11 cellular contexts compared by ENCODE assay signal in the genomic region with DNA sequence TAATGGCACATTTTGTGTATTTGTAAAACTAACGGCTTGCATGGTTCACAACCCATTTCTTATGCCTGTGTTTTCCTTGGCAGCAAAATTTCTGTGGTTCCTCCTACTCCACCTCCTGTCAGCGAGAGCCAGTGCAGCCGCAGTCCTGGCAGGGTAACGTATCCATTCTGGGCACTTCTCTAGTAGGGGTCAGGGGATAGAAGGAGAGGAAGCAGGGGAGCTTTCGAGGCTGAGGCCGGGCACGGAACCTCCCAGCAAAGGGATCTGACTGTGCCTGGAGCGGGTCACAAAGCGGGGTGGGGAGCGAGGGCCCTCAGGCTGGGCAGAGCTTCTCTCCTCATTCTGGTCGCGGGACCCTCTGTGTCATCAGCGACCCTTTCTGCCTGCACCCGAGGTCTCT. TPM values are rescaled to one million over a fixed set of nuclear protein-coding genes. Genes with fewer than 3 reads are reported as not detected.
DNase-seq lines count a peak whose midpoint lies in the region; ATAC-seq, FAIRE-seq and TF ChIP-seq lines count a peak whose summit lies in the region.
"Had no signal": no experiment of that assay in that cellular context is flagged by ENCODE, and none has a peak within 500 bp of the region (broad histone marks: within the 10 kb centered on the region; RNA-seq: fewer than 3 reads in every experiment).

No MANE protein-coding gene starts in this region.

- POLR2A ChIA-PET in H1 (lab: Charles Lee; ENCODE audit: partially characterized antibody) = interaction anchor here (1.2 to 1.8 kb wide), 4 partner anchors 10 to 374 kb away, joined by 3 to 5 read pairs (median 4); no protein-coding TSS in a partner anchor

- H3K27me3 ChIP-seq in H1 (replicated peaks in 1 of 4; ENCODE audit: control insufficient read depth in 3 of 4, extremely low read depth in 1 of 4, insufficient read depth in 3 of 4, low read length in 3 of 4) = no peaks in the 10 kb centered on the region
- H3K27me3 ChIP-seq in thymus (ENCODE audit: control insufficient read depth, insufficient read depth) = no peaks in the 10 kb centered on the region

- H3K4me3 ChIP-seq in H1 (ENCODE audit: extremely low read depth in 1 of 4, insufficient read depth in 2 of 4, low read depth in 3 of 4, low read length in 4 of 4) (no peak overlapping the region), thymus (ENCODE audit: low read length) (no peak overlapping the region)

- TF ChIP-seq POLR2A in H1 (IDR thresholded peaks at IDR 0.05; ENCODE audit: control extremely low read depth in 1 of 2, low read depth in 2 of 2, low read length in 2 of 2) = no peak

- no peak overlapping the region for H3K56ac ChIP-seq in H1 (replicated peaks; ENCODE audit: insufficient read length, low read depth, low read length)

- H3K9ac ChIP-seq in H1 (replicated peaks in 1 of 4; ENCODE audit: extremely low read depth in 1 of 4, low read depth in 3 of 4, low read length in 3 of 4) = no peak overlapping the region

- no peak overlapping the region for H4K5ac ChIP-seq in H1 (ENCODE audit: insufficient read length, low read depth, low read length)

- no peak overlapping the region for H2BK20ac ChIP-seq in H1 (ENCODE audit: low read length)

- H2AK5ac ChIP-seq in H1 (ENCODE audit: low read depth, low read length) = no peak overlapping the region

- no peak overlapping the region for H3K4ac ChIP-seq in H1 (replicated peaks; ENCODE audit: insufficient read length, low read depth, low read length)

- H3K79me1 ChIP-seq in H1 (ENCODE audit: low read depth, low read length) = no peaks in the 10 kb centered on the region

- H3K36me3 ChIP-seq in H1 (ENCODE audit: control insufficient read depth in 2 of 4, insufficient read depth in 4 of 4, low read length in 3 of 4) = no peaks in the 10 kb centered on the region
- H3K36me3 ChIP-seq in thymus (ENCODE audit: control insufficient read depth, insufficient read depth) = peaks cover 23% of the 10 kb centered on the region

- peaks cover 0 to 4% (median 1%) of the 10 kb centered on the region in 4 experiments; a peak in 1 of 7 replicates for H3K4me1 ChIP-seq in H1 (replicated peaks in 1 of 4; ENCODE audit: control insufficient read depth in 3 of 4, insufficient read depth in 4 of 4, low read length in 3 of 4)
- H3K4me1 ChIP-seq in thymus (ENCODE audit: control insufficient read depth, insufficient read depth, low read length) = no peaks in the 10 kb centered on the region

- no peak for FAIRE-seq in H1 (lab: Jason Lieb, UNC)

- H3K4me2 ChIP-seq in H1 (ENCODE audit: insufficient read depth in 1 of 2, low read depth in 2 of 2, low read length in 2 of 2) = no peak overlapping the region

- ATAC-seq in GM21528 (IDR thresholded peaks at IDR 0.05; ENCODE audit: low FRiP score, unreplicated experiment) = no peak
- ATAC-seq: natural killer cell had no signal

- no peak overlapping the region for H2BK15ac ChIP-seq in H1 (ENCODE audit: low read length)

- H4K8ac ChIP-seq in H1 (ENCODE audit: extremely low read depth, insufficient read depth, low read length) = peak overlapping the region; percentile 25; the same call in 1 of the 2 replicates

- no peaks in the 10 kb centered on the region; the same call in 1 of the 2 replicates for H3K23me2 ChIP-seq in H1 (ENCODE audit: low read depth, low read length)

- no peak overlapping the region for H2BK5ac ChIP-seq in H1 (ENCODE audit: low read depth, low read length)

- no peaks in the 10 kb centered on the region for H4K20me1 ChIP-seq in H1 (replicated peaks in 1 of 2; ENCODE audit: control insufficient read depth in 1 of 2, insufficient read depth in 2 of 2, low read length in 2 of 2)

- no peaks in the 10 kb centered on the region for H3K9me3 ChIP-seq in H1 (ENCODE audit: insufficient read depth in 2 of 2, low read depth in 1 of 2, low read length in 1 of 2)
- H3K9me3 ChIP-seq in thymus (ENCODE audit: control insufficient read depth) = no peaks in the 10 kb centered on the region

- no peak for TF ChIP-seq EP300 in H1 (IDR thresholded peaks at IDR 0.05; ENCODE audit: borderline replicate concordance in 1 of 2, low read depth in 2 of 2, low read length in 2 of 2)

- no peak overlapping the region for H2BK120ac ChIP-seq in H1 (replicated peaks; ENCODE audit: low read depth, low read length)

- H3K79me2 ChIP-seq in H1 (ENCODE audit: control insufficient read depth in 1 of 2, insufficient read depth in 2 of 2, low read length in 2 of 2) = no peaks in the 10 kb centered on the region

- TF ChIP-seq CTCF in H1 (IDR thresholded peaks at IDR 0.05; ENCODE audit: control extremely low read depth in 1 of 3, insufficient read depth in 1 of 3, low read depth in 1 of 3, low read length in 3 of 3) = no peak

- no peak overlapping the region for H3K14ac ChIP-seq in H1 (ENCODE audit: insufficient read length)

- H2AFZ ChIP-seq in H1 (ENCODE audit: low read length) = peak overlapping the region; percentile 89; the same call in 1 of the 2 replicates

- H3K18ac ChIP-seq in H1 (ENCODE audit: extremely low read depth, low read length) = no peak overlapping the region

- 0 out of 2 replicates have a peak overlapping the region, but pooled peaks have one; percentile 12 for H2BK12ac ChIP-seq in H1 (ENCODE audit: low read depth, low read length)

- 71% methylated on average over 14 of the region's 14 CpGs; no CpG with 5 or more reads in 1 of the 2 experiments for WGBS in H1 (ENCODE audit: extremely low coverage in 1 of 2, insufficient coverage in 1 of 2, insufficient read length in 1 of 2, insufficient replicate concordance in 2 of 2, low coverage in 1 of 2, low lambda C conversion rate in 2 of 2, missing lambda C conversion rate in 1 of 2), 2 experiments
- WGBS in thymus = 91% methylated on average over 14 of the region's 14 CpGs

- H3K27ac ChIP-seq in H1 (ENCODE audit: low read depth, low read length) (no peak overlapping the region), thymus (ENCODE audit: low read depth) (peak overlapping the region; percentile 1)

- DNase-seq in NCI-H226 (peak; percentile 39), H1 (ENCODE audit: low read depth in 1 of 2, low spot score in 2 of 2) (no peak), lung microvascular endothelial cell (ENCODE audit: low read depth in 2 of 2) (peak; percentile 34), occipital lobe (lab: John Stamatoyannopoulos, UW) (no peak), NCI-H82 treated with DMSO at 0.1 percent for 48 hours (lab: John Stamatoyannopoulos, UW; ENCODE audit: unreplicated experiment) (no peak)
- DNase-seq in activated CD4-positive, CD25-positive, alpha-beta regulatory T cell treated with anti-CD3 and anti-CD28 coated beads, Interleukin-2, amount 50 U/mL, for 72 hours = no peak
- DNase-seq: activated effector memory CD4-positive, alpha-beta T cell treated with Interleukin-2 at 50 U/mL for 16 hours; natural killer cell; NCI-H1930 had no signal

- H3K23ac ChIP-seq in H1 (ENCODE audit: insufficient read length) = no peak overlapping the region

- CTCF ChIA-PET in H1 (lab: Charles Lee; ENCODE audit: partially characterized antibody) = interaction anchor here (0.6 to 4.3 kb wide), 11 partner anchors 10 to 402 kb away, joined by 3 to 32 read pairs (median 5); no protein-coding TSS in a partner anchor

- no peak for TF ChIP-seq RAD21 in H1 (IDR thresholded peaks at IDR 0.05 in 1 of 2, conservative IDR thresholded peaks at IDR 0.05 in 1 of 2; ENCODE audit: low read depth in 2 of 2, low read length in 2 of 2)

- no peak overlapping the region for H4K91ac ChIP-seq in H1 (replicated peaks; ENCODE audit: insufficient read length, low read length)

TF ChIP-seq in H1, 55 proteins besides CTCF, POLR2A, EP300 and RAD21 (continues in another document):
- no peak for TF ChIP-seq CREB1 (IDR thresholded peaks at IDR 0.05)
- TF ChIP-seq TCF12 (IDR thresholded peaks at IDR 0.05; ENCODE audit: low read depth, low read length) = no peak
- no peak for TF ChIP-seq YY1 (IDR thresholded peaks at IDR 0.05; ENCODE audit: low read depth, low read length)
- no peak for TF ChIP-seq TAF7 (optimal IDR thresholded peaks at IDR 0.05; ENCODE audit: borderline replicate concordance, low read depth, low read length)
- no peak for TF ChIP-seq MAX (IDR thresholded peaks at IDR 0.05)

RNA-seq across cellular contexts. Expression of gene SYTL3, which starts 58.4 kb away (rescaled TPM):
- 0.42 and 0.99 TPM in 2 replicates for total RNA-seq in H1 (2021; fragmentation: NEBNext Ultra II Directional; extraction: Animal tissue kit (Norgen Biotek cat#: 25700))
- polyA plus RNA-seq in H1 (2011; rRNA removed) = 0.27 and 0.28 TPM in 2 replicates
- polyA plus RNA-seq in H1 (2011; cell fraction: cytosol; rRNA removed) = 0.35 TPM
- 0.19 TPM for polyA plus RNA-seq in H1 (2011; cell fraction: nucleus; rRNA removed)
- 0.29 to 0.46 TPM (median 0.34 TPM) in 4 replicates for polyA plus RNA-seq in H1 (2012, experiment 1 of 2)
- polyA plus RNA-seq in H1 (2012, experiment 2 of 2) = 0.34 TPM
- polyA plus RNA-seq in H1 (2013, experiment 1 of 2) = 0.20 TPM
- polyA plus RNA-seq in H1 (2013, experiment 2 of 2) = 0.24 TPM
- 0.22 and 0.35 TPM in 2 replicates for polyA minus RNA-seq in H1 (2011; rRNA and poly(A)+ RNA removed)
- polyA minus RNA-seq in H1 (2011; cell fraction: cytosol; rRNA and poly(A)+ RNA removed) = not detected
- 0.50 TPM for polyA minus RNA-seq in H1 (2011; cell fraction: nucleus; rRNA and poly(A)+ RNA removed)
- 0.60 and 0.87 TPM in 2 replicates for total RNA-seq in lung microvascular endothelial cell
- polyA plus RNA-seq in thymus = 109 TPM
- 2.0 TPM for total RNA-seq in occipital lobe

Comparison
In these comparisons a context has a peak if more than half of its experiments do, and no peak if none do; other contexts are left out.
1. DNase-seq: peak in NCI-H226 (single experiment) and lung microvascular endothelial cell (2 of 2); none in H1 (0 of 2), occipital lobe (single experiment), activated CD4-positive, CD25-positive, alpha-beta regulatory T cell treated with anti-CD3 and anti-CD28 coated beads, Interleukin-2, amount 50 U/mL, for 72 hours (single experiment) and NCI-H82 treated with DMSO at 0.1 percent for 48 hours (single experiment).